In genomic region chrX:12021708-12022107, GRCh38 we compare ENCODE assay signal across 18 cellular contexts.
DNase-seq lines count a peak whose midpoint lies in the region; ATAC-seq, FAIRE-seq and TF ChIP-seq lines count a peak whose summit lies in the region.
"Had no signal": no experiment of that assay in that cellular context is flagged by ENCODE, and none has a peak within 500 bp of the region (broad histone marks: within the 10 kb centered on the region; RNA-seq: fewer than 3 reads in every experiment).

No MANE protein-coding gene starts in this region.

- H3K27ac ChIP-seq in heart left ventricle (no peak overlapping the region), pancreas (no peak overlapping the region)
- H3K27ac ChIP-seq: GM23248, HL-60 had no signal

- H3K27me3 ChIP-seq in heart left ventricle (no peaks in the 10 kb centered on the region), pancreas (peaks cover 0 to 3% (median 1%) of the 10 kb centered on the region in 4 donors)

- no peak for TF ChIP-seq POLR2A in heart left ventricle (IDR thresholded peaks at IDR 0.05)

- 11 to 40% (median 14%) methylated on average over 1 of the region's 1 CpG for WGBS in heart left ventricle, 4 donors
- 43 to 46% methylated on average over 1 of the region's 1 CpG for WGBS in pancreas, 2 donors

- no peak overlapping the region for H3K4me3 ChIP-seq in heart left ventricle
- no peak overlapping the region for H3K4me3 ChIP-seq in pancreas
- H3K4me3 ChIP-seq: GM12878, GM23248 had no signal

- H3K4me1 ChIP-seq in heart left ventricle (peaks cover 0 to 6% (median 0%) of the 10 kb centered on the region in 12 donors), pancreas (no peaks in the 10 kb centered on the region)

- no peaks in the 10 kb centered on the region for H3K9me3 ChIP-seq in heart left ventricle
- no peaks in the 10 kb centered on the region for H3K9me3 ChIP-seq in pancreas

- intact Hi-C loops in heart left ventricle (cut with DNase I), result no loop called here
- intact Hi-C loops in pancreas (cut with DNase I), result no loop called here

- TF ChIP-seq CTCF in heart left ventricle (IDR thresholded peaks at IDR 0.05) (no peak), pancreas (IDR thresholded peaks at IDR 0.05) (no peak)

- FAIRE-seq in GM19239 (lab: Jason Lieb, UNC), result peak; percentile 4
- no peak for FAIRE-seq in pancreas (lab: Jason Lieb, UNC)
- FAIRE-seq: A204.1, GM12878, GM18507, H54 had no signal

- DNase-seq in GM19239 (ENCODE audit: insufficient read length, low spot score) (no peak), astrocyte of the hippocampus (ENCODE audit: low read depth, low spot score) (peak; percentile 57), heart left ventricle (peak in 3 of 5 donors; percentile 4 to 28 (median 23)), pancreas (peak in 1 of 6 donors; percentile 13), NCI-H774 (lab: John Stamatoyannopoulos, UW) (no peak), NAMALWA (ENCODE audit: low spot score) (no peak)
- DNase-seq in activated CD8-positive, alpha-beta memory T cell treated with anti-CD3 and anti-CD28 coated beads, Interleukin-2, amount 50 U/mL, for 4 hours, result no peak
- DNase-seq: C1 segment of cervical spinal cord; Calu3; CD4-positive, alpha-beta T cell; DMS79; GM23248 had no signal

- no peaks in the 10 kb centered on the region for H3K36me3 ChIP-seq in heart left ventricle
- no peaks in the 10 kb centered on the region for H3K36me3 ChIP-seq in pancreas

- ATAC-seq in heart left ventricle (peak in 3 of 4 donors; percentile 75 to 90 (median 77)), pancreas (peak in 3 of 4 donors; percentile 50 to 73 (median 70))
- ATAC-seq: GM12878, HCT116 had no signal

Comparison
In these comparisons a context has a peak if more than half of its experiments do, and no peak if none do; other contexts are left out.
1. DNase-seq: peak in astrocyte of the hippocampus (single experiment) and heart left ventricle (3 of 5); none in GM19239 (single experiment), NCI-H774 (single experiment), activated CD8-positive, alpha-beta memory T cell treated with anti-CD3 and anti-CD28 coated beads, Interleukin-2, amount 50 U/mL, for 4 hours (single experiment) and NAMALWA (single experiment).